Comparison of ENCODE assay signal across 22 cellular contexts in genomic region chr1:20261095-20261494, GRCh38. TPM values are rescaled to one million over a fixed set of nuclear protein-coding genes. Genes with fewer than 3 reads are reported as not detected.
"Had no signal": no experiment of that assay in that cellular context is flagged by ENCODE, and none has a peak within 500 bp of the region (broad histone marks: within the 10 kb centered on the region; RNA-seq: fewer than 3 reads in every experiment).

No MANE protein-coding gene starts in this region.

- H3K9me3 ChIP-seq: SJCRH30 had no signal

- H3K4me3 ChIP-seq: SJCRH30 had no signal

- H3K27ac ChIP-seq: SJCRH30 had no signal

- H3K36me3 ChIP-seq: SJCRH30 had no signal

- ATAC-seq: SK-N-SH treated with all-trans-retinoic acid at 6 μM for 48 hours had no signal

- H3K4me1 ChIP-seq: SJCRH30 had no signal

- DNase-seq: KBM-7, MV-4-11, NCI-H1048, NCI-H1105 treated with DMSO at 0.1 percent for 48 hours, NCI-H1417 treated with DMSO at 0.1 percent for 48 hours, NCI-H187, NCI-H2029, NCI-H2081 treated with DMSO at 0.1 percent for 48 hours, NCI-H2171, NCI-H226, NCI-H446, NCI-H510A, NCI-H524 treated with DMSO at 0.1 percent for 48 hours, NCI-H69, NCI-H774, RPMI8226, SHP77 treated with DMSO at 0.1 percent for 48 hours, SJCRH30 had no signal

RNA-seq across cellular contexts. Expression of gene VWA5B1, which starts 29.6 kb away (rescaled TPM):
- total RNA-seq: HT-29, LHCN-M2, MCF 10A, SJCRH30 had no signal
